In the genomic region with DNA sequence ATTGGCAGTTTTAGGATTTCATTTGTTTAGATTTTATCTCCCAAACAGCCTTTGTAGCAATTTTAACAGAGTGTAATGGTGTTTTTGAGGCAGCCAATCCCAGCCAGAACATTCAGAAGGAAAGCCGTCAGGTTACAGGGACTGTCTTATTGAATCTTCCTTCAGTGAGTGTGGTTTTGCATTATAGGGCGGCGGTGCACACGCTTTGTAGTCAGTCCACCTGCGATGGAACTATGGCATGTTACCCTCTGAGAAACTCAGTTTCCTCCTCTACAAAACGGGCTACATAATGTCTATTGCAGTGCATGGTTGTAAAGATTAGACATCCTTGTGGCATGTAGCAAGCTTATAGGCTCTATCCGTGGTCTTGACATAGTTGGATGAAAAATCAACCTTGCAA, we compare ENCODE assay signal across 9 cellular contexts. TPM values are rescaled to one million over a fixed set of nuclear protein-coding genes. Genes with fewer than 3 reads are reported as not detected.
DNase-seq lines count a peak whose midpoint lies in the region; ATAC-seq, FAIRE-seq and TF ChIP-seq lines count a peak whose summit lies in the region.
"Had no signal": no experiment of that assay in that cellular context is flagged by ENCODE, and none has a peak within 500 bp of the region (broad histone marks: within the 10 kb centered on the region; RNA-seq: fewer than 3 reads in every experiment).

No MANE protein-coding gene starts in this region.

- H2AFZ ChIP-seq in neural cell (ENCODE audit: low read depth, low read length): no peak overlapping the region

- H3K79me2 ChIP-seq in neural cell (replicated peaks; ENCODE audit: insufficient read depth, low read length): peaks cover 7% of the 10 kb centered on the region

- TF ChIP-seq CTCF in CD14-positive monocyte (IDR thresholded peaks at IDR 0.05) (no peak), coronary artery (IDR thresholded peaks at IDR 0.05) (no peak), neural cell (IDR thresholded peaks at IDR 0.05; ENCODE audit: poor library complexity, severe bottlenecking) (no peak)

- H3K9ac ChIP-seq in neural cell (ENCODE audit: low read length): peak overlapping the region; percentile 80

- peaks cover 8 to 9% of the 10 kb centered on the region in 2 donors for H3K36me3 Mint-ChIP-seq in CD14-positive monocyte

- peaks cover 0 to 5% (median 0%) of the 10 kb centered on the region in 7 donors for H3K9me3 Mint-ChIP-seq in CD14-positive monocyte

- no peaks in the 10 kb centered on the region for H3K27me3 Mint-ChIP-seq in CD14-positive monocyte (ENCODE audit: low read depth in 3 of 3)

- peaks cover 27% of the 10 kb centered on the region for H3K4me1 Mint-ChIP-seq in CD14-positive monocyte

- H3K4me3 ChIP-seq in Jurkat, Clone E6-1 (ENCODE audit: low read length): peak overlapping the region; percentile 61
- H3K4me3 ChIP-seq in coronary artery: peak overlapping the region; percentile 85
- peak overlapping the region; percentile 87 for H3K4me3 ChIP-seq in neural cell (ENCODE audit: low read length)

- no peak overlapping the region for H3K27ac Mint-ChIP-seq in CD14-positive monocyte

- intact Hi-C loops in CD14-positive monocyte (cut with micrococcal nuclease): loop anchor here (10.0 kb wide), 3 partner anchors 312 to 672 kb away; a partner anchor contains a TSS

- H3K9me3 ChIP-seq in neural cell (ENCODE audit: low read length): no peaks in the 10 kb centered on the region

- peaks cover 2% of the 10 kb centered on the region for H3K36me3 ChIP-seq in neural cell (ENCODE audit: insufficient read depth, low read length)

- TF ChIP-seq EP300 in neural cell (conservative IDR thresholded peaks at IDR 0.05; ENCODE audit: poor library complexity, severe bottlenecking): no peak

- peak overlapping the region; percentile 90 for H3K4me2 ChIP-seq in neural cell (ENCODE audit: low read length)

- H3K27me3 ChIP-seq in neural cell (ENCODE audit: insufficient read depth, low read depth, low read length): no peaks in the 10 kb centered on the region

- H3K4me3 Mint-ChIP-seq in CD14-positive monocyte: peak overlapping the region; percentile 21 to 87

- DNase-seq in CD14-positive monocyte (ENCODE audit: low spot score) (no peak), coronary artery (ENCODE audit: low spot score) (no peak), SIG-M5 (lab: John Stamatoyannopoulos, UW) (no peak), H54 (ENCODE audit: insufficient read length, low spot score) (no peak), amniotic stem cell (lab: John Stamatoyannopoulos, UW) (no peak)
- no peak for DNase-seq in Jurkat, Clone E6-1 (ENCODE audit: low read depth, low spot score)
- DNase-seq: T1000 had no signal

- TF ChIP-seq RAD21 in neural cell (conservative IDR thresholded peaks at IDR 0.05): no peak

- H3K9me2 ChIP-seq in neural cell (ENCODE audit: insufficient read depth, low read length): no peaks in the 10 kb centered on the region

- H3K27ac ChIP-seq in coronary artery (no peak overlapping the region), neural cell (ENCODE audit: low read length) (no peak overlapping the region)

- H4K20me1 ChIP-seq in neural cell (ENCODE audit: insufficient read depth): no peaks in the 10 kb centered on the region

- FAIRE-seq in H54 (lab: Jason Lieb, UNC): no peak

- H3F3A ChIP-seq in neural cell (ENCODE audit: insufficient read depth, low read length, poor library complexity, severe bottlenecking): peaks cover 12% of the 10 kb centered on the region

- TF ChIP-seq POLR2A in H54 (IDR thresholded peaks at IDR 0.05; ENCODE audit: low read depth, low read length): no peak

- no peak for ATAC-seq in HG03045 (IDR thresholded peaks at IDR 0.05; ENCODE audit: unreplicated experiment)

TF ChIP-seq in neural cell, 6 proteins besides CTCF, POLR2A, EP300 and RAD21:
- no peak for TF ChIP-seq TAF1 (IDR thresholded peaks at IDR 0.05; ENCODE audit: low read depth)
- TF ChIP-seq SMC3 (conservative IDR thresholded peaks at IDR 0.05; ENCODE audit: poor library complexity): no peak
- no peak for TF ChIP-seq POLR2AphosphoS5 (IDR thresholded peaks at IDR 0.05)
- TF ChIP-seq, protein P1, sequence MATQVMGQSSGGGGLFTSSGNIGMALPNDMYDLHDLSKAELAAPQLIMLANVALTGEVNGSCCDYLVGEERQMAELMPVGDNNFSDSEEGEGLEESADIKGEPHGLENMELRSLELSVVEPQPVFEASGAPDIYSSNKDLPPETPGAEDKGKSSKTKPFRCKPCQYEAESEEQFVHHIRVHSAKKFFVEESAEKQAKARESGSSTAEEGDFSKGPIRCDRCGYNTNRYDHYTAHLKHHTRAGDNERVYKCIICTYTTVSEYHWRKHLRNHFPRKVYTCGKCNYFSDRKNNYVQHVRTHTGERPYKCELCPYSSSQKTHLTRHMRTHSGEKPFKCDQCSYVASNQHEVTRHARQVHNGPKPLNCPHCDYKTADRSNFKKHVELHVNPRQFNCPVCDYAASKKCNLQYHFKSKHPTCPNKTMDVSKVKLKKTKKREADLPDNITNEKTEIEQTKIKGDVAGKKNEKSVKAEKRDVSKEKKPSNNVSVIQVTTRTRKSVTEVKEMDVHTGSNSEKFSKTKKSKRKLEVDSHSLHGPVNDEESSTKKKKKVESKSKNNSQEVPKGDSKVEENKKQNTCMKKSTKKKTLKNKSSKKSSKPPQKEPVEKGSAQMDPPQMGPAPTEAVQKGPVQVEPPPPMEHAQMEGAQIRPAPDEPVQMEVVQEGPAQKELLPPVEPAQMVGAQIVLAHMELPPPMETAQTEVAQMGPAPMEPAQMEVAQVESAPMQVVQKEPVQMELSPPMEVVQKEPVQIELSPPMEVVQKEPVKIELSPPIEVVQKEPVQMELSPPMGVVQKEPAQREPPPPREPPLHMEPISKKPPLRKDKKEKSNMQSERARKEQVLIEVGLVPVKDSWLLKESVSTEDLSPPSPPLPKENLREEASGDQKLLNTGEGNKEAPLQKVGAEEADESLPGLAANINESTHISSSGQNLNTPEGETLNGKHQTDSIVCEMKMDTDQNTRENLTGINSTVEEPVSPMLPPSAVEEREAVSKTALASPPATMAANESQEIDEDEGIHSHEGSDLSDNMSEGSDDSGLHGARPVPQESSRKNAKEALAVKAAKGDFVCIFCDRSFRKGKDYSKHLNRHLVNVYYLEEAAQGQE (IDR thresholded peaks at IDR 0.05; ENCODE audit: borderline replicate concordance): no peak
- no peak for TF ChIP-seq EZH2 (IDR thresholded peaks at IDR 0.05; ENCODE audit: borderline replicate concordance, insufficient read depth, low read length, poor library complexity, severe bottlenecking)
- no peak for TF ChIP-seq MXI1 (conservative IDR thresholded peaks at IDR 0.05; ENCODE audit: poor library complexity, severe bottlenecking)
TF ChIP-seq in neural cell: peak in this region for 0.

RNA-seq across cellular contexts. Expression of a gene that starts 1.0 kb away (rescaled TPM):
- polyA plus RNA-seq in CD14-positive monocyte (10 to 100 TPM; 19.8 to 25.3 TPM), neural cell (20.4 and 34.6 TPM in 2 replicates)
- 37.8 TPM for polyA plus RNA-seq in Jurkat, Clone E6-1 (2012; ENCODE audit: insufficient read depth, insufficient read length)
- polyA minus RNA-seq in neural cell: 61.6 and 97.8 TPM in 2 replicates

RNA-seq across cellular contexts. Expression of a gene that starts 2.9 kb away (rescaled TPM):
- polyA plus RNA-seq in CD14-positive monocyte (under 1 TPM in 1 of 2 donors, not detected in 1; 0.51 TPM), neural cell (6.2 and 13.3 TPM in 2 replicates)
- 3.0 TPM for polyA plus RNA-seq in Jurkat, Clone E6-1 (2012; ENCODE audit: insufficient read depth, insufficient read length)
- 9.7 and 10.8 TPM in 2 replicates for polyA minus RNA-seq in neural cell
